Comparison of ENCODE assay signal across 20 cellular contexts in genomic region chr4:109979932-109980717, GRCh38.
DNase-seq lines count a peak whose midpoint lies in the region; ATAC-seq and TF ChIP-seq lines count a peak whose summit lies in the region.
"Had no signal": no experiment of that assay in that cellular context is flagged by ENCODE, and none has a peak within 500 bp of the region (broad histone marks: within the 10 kb centered on the region; RNA-seq: fewer than 3 reads in every experiment).

No MANE protein-coding gene starts in this region.

- ATAC-seq in activated CD4-positive, alpha-beta T cell treated with anti-CD3 and anti-CD28 coated beads for 36 hours: peak; percentile 53
- ATAC-seq in HG02938 (IDR thresholded peaks at IDR 0.05; ENCODE audit: unreplicated experiment): no peak
- ATAC-seq: esophagus mucosa, GM12878, Panc1 had no signal

- DNase-seq in activated CD4-positive, alpha-beta T cell treated with anti-CD3 and anti-CD28 coated beads for 36 hours: no peak
- DNase-seq in activated CD4-positive, alpha-beta T cell treated with anti-CD3 and anti-CD28 coated beads for 1 hour: no peak
- DNase-seq in T1000 (lab: John Stamatoyannopoulos, UW): peak; percentile 17
- peak; percentile 45 to 68 for DNase-seq in foreskin fibroblast
- DNase-seq in type B pancreatic cell (ENCODE audit: extremely low spot score, unreplicated experiment): no peak
- DNase-seq in NCI-H1105 (lab: John Stamatoyannopoulos, UW): no peak
- DNase-seq in Kasumi-1 (lab: John Stamatoyannopoulos, UW): no peak
- DNase-seq: 8988T; activated CD4-positive, alpha-beta memory T cell treated with anti-CD3 and anti-CD28 coated beads, Interleukin-2, amount 10 ng/mL, durations not matched to agents 7 days and 5 days; activated naive CD4-positive, alpha-beta T cell treated with Interleukin-2 at 50 U/mL for 16 hours; cerebellar nuclear complex; DMS 273 treated with DMSO at 0.1 percent for 48 hours; left cardiac atrium; NCI-H446; T-helper 9 cell; upper lobe of left lung had no signal

- POLR2A ChIA-PET in activated CD4-positive, alpha-beta T cell treated with anti-CD3 and anti-CD28 coated beads for 36 hours (lab: Charles Lee): interaction anchor here (0.6 kb wide), 1 partner anchor 240 kb away, joined by 3 read pairs; no protein-coding TSS in a partner anchor

- intact Hi-C loops in activated CD4-positive, alpha-beta T cell treated with anti-CD3 and anti-CD28 coated beads for 36 hours (cut with DNase I, micrococcal nuclease): loop anchor here (5.0 kb wide), 4 partner anchors 98 to 278 kb away; partner anchors contain the start of genes CASP6 (in 1 of the 2), GAR1 (in 1 of the 2) and RRH (in 1 of the 2)

- H3K4me1 Mint-ChIP-seq in activated CD4-positive, alpha-beta T cell treated with anti-CD3 and anti-CD28 coated beads for 36 hours: no peaks in the 10 kb centered on the region
- H3K4me1 Mint-ChIP-seq in type B pancreatic cell (ENCODE audit: unreplicated experiment): peaks cover 20% of the 10 kb centered on the region
- H3K4me1 Mint-ChIP-seq: activated CD4-positive, alpha-beta memory T cell treated with anti-CD3 and anti-CD28 coated beads, Interleukin-2, amount 10 ng/mL, durations not matched to agents 7 days and 5 days had no signal

- TF ChIP-seq CTCF in foreskin fibroblast (IDR thresholded peaks at IDR 0.05; ENCODE audit: low read depth, low read length) (no peak), type B pancreatic cell (conservative IDR thresholded peaks at IDR 0.05) (no peak)

- H3K27me3 Mint-ChIP-seq in activated CD4-positive, alpha-beta T cell treated with anti-CD3 and anti-CD28 coated beads for 36 hours: peaks cover 15% of the 10 kb centered on the region
- no peaks in the 10 kb centered on the region for H3K27me3 Mint-ChIP-seq in type B pancreatic cell

- CTCF ChIA-PET in activated CD4-positive, alpha-beta T cell treated with anti-CD3 and anti-CD28 coated beads for 36 hours (lab: Charles Lee): interaction anchor here (0.7 to 1.2 kb wide), 9 partner anchors 17 to 557 kb away, joined by 3 to 4 read pairs (median 3); no protein-coding TSS in a partner anchor

- no peak overlapping the region for H3K4me3 ChIP-seq in foreskin fibroblast (ENCODE audit: low read depth in 1 of 2, low read length in 2 of 2)
- H3K4me3 ChIP-seq: GM12878, upper lobe of left lung had no signal

- H3K27ac Mint-ChIP-seq in activated CD4-positive, alpha-beta T cell treated with anti-CD3 and anti-CD28 coated beads for 36 hours: no peak overlapping the region
- peak overlapping the region; percentile 73 for H3K27ac Mint-ChIP-seq in type B pancreatic cell
- H3K27ac Mint-ChIP-seq: activated CD4-positive, alpha-beta memory T cell treated with anti-CD3 and anti-CD28 coated beads, Interleukin-2, amount 10 ng/mL, durations not matched to agents 7 days and 5 days had no signal

- H3K9me3 Mint-ChIP-seq in activated CD4-positive, alpha-beta T cell treated with anti-CD3 and anti-CD28 coated beads for 36 hours (ENCODE audit: low read depth): no peaks in the 10 kb centered on the region
- no peaks in the 10 kb centered on the region for H3K9me3 Mint-ChIP-seq in type B pancreatic cell
- H3K9me3 Mint-ChIP-seq: activated CD4-positive, alpha-beta memory T cell treated with anti-CD3 and anti-CD28 coated beads, Interleukin-2, amount 10 ng/mL, durations not matched to agents 7 days and 5 days had no signal

- H3K4me3 Mint-ChIP-seq in activated CD4-positive, alpha-beta T cell treated with anti-CD3 and anti-CD28 coated beads for 36 hours: no peak overlapping the region
- no peak overlapping the region for H3K4me3 Mint-ChIP-seq in type B pancreatic cell
- H3K4me3 Mint-ChIP-seq: activated CD4-positive, alpha-beta memory T cell treated with anti-CD3 and anti-CD28 coated beads, Interleukin-2, amount 10 ng/mL, durations not matched to agents 7 days and 5 days had no signal

- no peaks in the 10 kb centered on the region for H3K36me3 Mint-ChIP-seq in activated CD4-positive, alpha-beta T cell treated with anti-CD3 and anti-CD28 coated beads for 36 hours (ENCODE audit: low read depth)
- H3K36me3 Mint-ChIP-seq in type B pancreatic cell: no peaks in the 10 kb centered on the region

Comparison
In these comparisons a context has a peak if more than half of its experiments do, and no peak if none do; other contexts are left out.
1. DNase-seq: peak in T1000 (single experiment) and foreskin fibroblast (2 of 2); none in activated CD4-positive, alpha-beta T cell treated with anti-CD3 and anti-CD28 coated beads for 36 hours (single experiment), activated CD4-positive, alpha-beta T cell treated with anti-CD3 and anti-CD28 coated beads for 1 hour (single experiment), type B pancreatic cell (single experiment), NCI-H1105 (single experiment) and Kasumi-1 (0 of 2).